13 cellular contexts compared by ENCODE assay signal in genomic region chr6:111533087-111533784, GRCh38. TPM values are rescaled to one million over a fixed set of nuclear protein-coding genes. Genes with fewer than 3 reads are reported as not detected.
A peak's percentile ranks its signal among the peaks of the same experiment; 100 is the strongest.
DNase-seq lines count a peak whose midpoint lies in the region; ATAC-seq lines count a peak whose summit lies in the region.
"Had no signal": no experiment of that assay in that cellular context is flagged by ENCODE, and none has a peak within 500 bp of the region (broad histone marks: within the 10 kb centered on the region; RNA-seq: fewer than 3 reads in every experiment).

No MANE protein-coding gene starts in this region.

- H3K9me3 Mint-ChIP-seq in activated CD8-positive, alpha-beta memory T cell treated with anti-CD3 and anti-CD28 coated beads, Interleukin-2, amount 10 ng/mL, durations not matched to agents 7 days and 5 days (ENCODE audit: low read depth), result no peaks in the 10 kb centered on the region
- no peaks in the 10 kb centered on the region for H3K9me3 Mint-ChIP-seq in central memory CD8-positive, alpha-beta T cell
- H3K9me3 Mint-ChIP-seq in immature natural killer cell, result no peaks in the 10 kb centered on the region
- H3K9me3 Mint-ChIP-seq: nephron had no signal

- H3K9me3 ChIP-seq in T-helper 17 cell (ENCODE audit: control insufficient read depth, low read length, poor library complexity, severe bottlenecking), result no peaks in the 10 kb centered on the region
- no peaks in the 10 kb centered on the region for H3K9me3 ChIP-seq in HAP-1
- H3K9me3 ChIP-seq: heart right ventricle, MG63, vagina had no signal

- no peak overlapping the region for H3K4me3 Mint-ChIP-seq in activated CD8-positive, alpha-beta memory T cell treated with anti-CD3 and anti-CD28 coated beads, Interleukin-2, amount 10 ng/mL, durations not matched to agents 7 days and 5 days
- H3K4me3 Mint-ChIP-seq in T-helper 17 cell (no peak overlapping the region), immature natural killer cell (no peak overlapping the region)
- H3K4me3 Mint-ChIP-seq in central memory CD8-positive, alpha-beta T cell, result no peak overlapping the region
- H3K4me3 Mint-ChIP-seq: nephron had no signal

- H3K36me3 ChIP-seq in HAP-1 (replicated peaks), result no peaks in the 10 kb centered on the region
- H3K36me3 ChIP-seq: heart right ventricle, MG63, vagina had no signal

- H3K4me1 Mint-ChIP-seq in activated CD8-positive, alpha-beta memory T cell treated with anti-CD3 and anti-CD28 coated beads, Interleukin-2, amount 10 ng/mL, durations not matched to agents 7 days and 5 days, result peaks cover 41% of the 10 kb centered on the region
- H3K4me1 Mint-ChIP-seq in T-helper 17 cell, result peaks cover 14% of the 10 kb centered on the region
- H3K4me1 Mint-ChIP-seq in central memory CD8-positive, alpha-beta T cell, result peaks cover 17% of the 10 kb centered on the region
- H3K4me1 Mint-ChIP-seq in immature natural killer cell, result peaks cover 19 to 37% of the 10 kb centered on the region in 2 donors

- peak overlapping the region; percentile 56 for H3K27ac Mint-ChIP-seq in activated CD8-positive, alpha-beta memory T cell treated with anti-CD3 and anti-CD28 coated beads, Interleukin-2, amount 10 ng/mL, durations not matched to agents 7 days and 5 days
- H3K27ac Mint-ChIP-seq in T-helper 17 cell (no peak overlapping the region), immature natural killer cell (no peak overlapping the region)
- H3K27ac Mint-ChIP-seq in central memory CD8-positive, alpha-beta T cell (ENCODE audit: low read depth), result no peak overlapping the region

- H3K4me3 ChIP-seq in HAP-1, result no peak overlapping the region
- H3K4me3 ChIP-seq: GM23248, heart right ventricle, MG63, vagina had no signal

- H3K4me1 ChIP-seq in HAP-1, result peaks cover 10% of the 10 kb centered on the region; the same call in 1 of the 2 replicates

- CTCF ChIA-PET in activated CD8-positive, alpha-beta memory T cell treated with anti-CD3 and anti-CD28 coated beads, Interleukin-2, amount 10 ng/mL, durations not matched to agents 7 days and 5 days (lab: Charles Lee), result no interaction called here

- H3K27me3 Mint-ChIP-seq in activated CD8-positive, alpha-beta memory T cell treated with anti-CD3 and anti-CD28 coated beads, Interleukin-2, amount 10 ng/mL, durations not matched to agents 7 days and 5 days, result no peaks in the 10 kb centered on the region
- H3K27me3 Mint-ChIP-seq in T-helper 17 cell (no peaks in the 10 kb centered on the region), immature natural killer cell (ENCODE audit: low read depth in 3 of 3) (no peaks in the 10 kb centered on the region)
- no peaks in the 10 kb centered on the region for H3K27me3 Mint-ChIP-seq in central memory CD8-positive, alpha-beta T cell

- peaks cover 4% of the 10 kb centered on the region for H3K36me3 Mint-ChIP-seq in activated CD8-positive, alpha-beta memory T cell treated with anti-CD3 and anti-CD28 coated beads, Interleukin-2, amount 10 ng/mL, durations not matched to agents 7 days and 5 days
- H3K36me3 Mint-ChIP-seq in T-helper 17 cell (ENCODE audit: low read depth) (no peaks in the 10 kb centered on the region), immature natural killer cell (peaks cover 0 to 4% (median 0%) of the 10 kb centered on the region in 3 donors)
- peaks cover 2% of the 10 kb centered on the region for H3K36me3 Mint-ChIP-seq in central memory CD8-positive, alpha-beta T cell (ENCODE audit: insufficient read depth)

- peak; percentile 61 for DNase-seq in activated CD8-positive, alpha-beta memory T cell treated with anti-CD3 and anti-CD28 coated beads, Interleukin-2, amount 10 ng/mL, durations not matched to agents 7 days and 5 days
- DNase-seq in activated CD8-positive, alpha-beta memory T cell treated with anti-CD3 and anti-CD28 coated beads, Interleukin-2, amount 50 U/mL, for 48 hours, result no peak
- DNase-seq in T-helper 17 cell (no peak), immature natural killer cell (no peak), HAP-1 (ENCODE audit: low spot score in 2 of 2) (no peak), NCI-H1436 treated with DMSO at 0.1 percent for 48 hours (lab: John Stamatoyannopoulos, UW) (no peak)
- no peak for DNase-seq in central memory CD8-positive, alpha-beta T cell (ENCODE audit: low spot score in 2 of 2)
- peak; percentile 8 for DNase-seq in stimulated activated naive CD4-positive, alpha-beta T cell treated with Interleukin-2 at 50 U/mL for 16 hours (lab: John Stamatoyannopoulos, UW)
- DNase-seq: GM23248, heart right ventricle, MG63 had no signal

- ATAC-seq in activated CD8-positive, alpha-beta memory T cell treated with anti-CD3 and anti-CD28 coated beads, Interleukin-2, amount 10 ng/mL, durations not matched to agents 7 days and 5 days, result peak; percentile 86
- peak; percentile 65 for ATAC-seq in T-helper 17 cell
- ATAC-seq in central memory CD8-positive, alpha-beta T cell (replicated peaks; ENCODE audit: extremely low read depth, poor library complexity, severe bottlenecking), result peak; percentile 49
- ATAC-seq: heart right ventricle had no signal

- in situ Hi-C loops in HAP-1 (cut with MboI; ENCODE audit: low sequenced_read_pairs), result no loop called here

- no peaks in the 10 kb centered on the region for H3K27me3 ChIP-seq in HAP-1 (ENCODE audit: low read depth)
- H3K27me3 ChIP-seq: heart right ventricle, MG63, vagina had no signal

RNA-seq across cellular contexts. Expression of gene REV3L, which starts 50.2 kb away (rescaled TPM):
- 10 to 100 TPM; 23.7 to 24.3 TPM for total RNA-seq in activated CD8-positive, alpha-beta memory T cell treated with anti-CD3 and anti-CD28 coated beads, Interleukin-2, amount 10 ng/mL, durations not matched to agents 7 days and 5 days
- 10 to 100 TPM; 18.9 to 19.8 TPM for total RNA-seq in T-helper 17 cell
- 10 to 100 TPM in 1 of 3 donors, 1 to 10 TPM in 1, under 1 TPM in 1; 0.75 to 18.3 (median 9.0) TPM for polyA plus RNA-seq in immature natural killer cell

Comparison
In these comparisons a context has a peak if more than half of its experiments do, and no peak if none do; other contexts are left out.
1. DNase-seq: peak in activated CD8-positive, alpha-beta memory T cell treated with anti-CD3 and anti-CD28 coated beads, Interleukin-2, amount 10 ng/mL, durations not matched to agents 7 days and 5 days (single experiment) and stimulated activated naive CD4-positive, alpha-beta T cell treated with Interleukin-2 at 50 U/mL for 16 hours (single experiment); none in activated CD8-positive, alpha-beta memory T cell treated with anti-CD3 and anti-CD28 coated beads, Interleukin-2, amount 50 U/mL, for 48 hours (single experiment), T-helper 17 cell (0 of 3), central memory CD8-positive, alpha-beta T cell (0 of 2), immature natural killer cell (0 of 3), HAP-1 (0 of 2) and NCI-H1436 treated with DMSO at 0.1 percent for 48 hours (single experiment).
2. Peak in every context shown above with its lines, with median percentiles within 50 percentile points of each other: ATAC-seq.